In genomic region chr22:33472462-33473344, GRCh38 we compare ENCODE assay signal across 11 cellular contexts.
DNase-seq lines count a peak whose midpoint lies in the region; ATAC-seq and TF ChIP-seq lines count a peak whose summit lies in the region.
"Had no signal": no experiment of that assay in that cellular context is flagged by ENCODE, and none has a peak within 500 bp of the region (broad histone marks: within the 10 kb centered on the region; RNA-seq: fewer than 3 reads in every experiment).

No MANE protein-coding gene starts in this region.

- no peaks in the 10 kb centered on the region for H3K4me1 Mint-ChIP-seq in stimulated activated effector memory CD8-positive, alpha-beta T cell treated with anti-CD3 and anti-CD28 coated beads, Interleukin-12 subunit alpha, Interleukin-12 subunit beta, amount 100 ng/mL, for 72 hours
- H3K4me1 Mint-ChIP-seq in HFFc6 (ENCODE audit: low read depth), result no peaks in the 10 kb centered on the region
- H3K4me1 Mint-ChIP-seq: activated CD4-positive, alpha-beta T cell treated with anti-CD3 and anti-CD28 coated beads, Interleukin-2, amount 10 ng/mL, durations not matched to agents 24 days and 14 days had no signal

- POLR2A ChIA-PET in IMR-90 (lab: Charles Lee; ENCODE audit: unreplicated experiment), result no interaction called here

- dilution Hi-C loops in IMR-90 (cut with HindIII; ENCODE audit: low sequenced_read_pairs, unreplicated experiment), result no loop called here

- H2BK15ac ChIP-seq in IMR-90 (ENCODE audit: low read depth, low read length), result no peak overlapping the region

- peaks cover 8% of the 10 kb centered on the region for H3K9me3 Mint-ChIP-seq in stimulated activated effector memory CD8-positive, alpha-beta T cell treated with anti-CD3 and anti-CD28 coated beads, Interleukin-12 subunit alpha, Interleukin-12 subunit beta, amount 100 ng/mL, for 72 hours
- H3K9me3 Mint-ChIP-seq in HFFc6, result peaks cover 74% of the 10 kb centered on the region
- H3K9me3 Mint-ChIP-seq: activated CD4-positive, alpha-beta T cell treated with anti-CD3 and anti-CD28 coated beads, Interleukin-2, amount 10 ng/mL, durations not matched to agents 24 days and 14 days had no signal

- no peak overlapping the region for H2AFZ ChIP-seq in IMR-90 (replicated peaks; ENCODE audit: low read length, poor library complexity)

- no peak overlapping the region for H3K14ac ChIP-seq in IMR-90 (replicated peaks; ENCODE audit: low read depth, low read length)

- ATAC-seq in GM18858 (IDR thresholded peaks at IDR 0.05; ENCODE audit: unreplicated experiment), result peak; percentile 52
- peak; percentile 67 for ATAC-seq in HG02571 (IDR thresholded peaks at IDR 0.05; ENCODE audit: unreplicated experiment)
- ATAC-seq in IMR-90 (ENCODE audit: low read depth), result no peak
- ATAC-seq in stimulated activated effector memory CD8-positive, alpha-beta T cell treated with anti-CD3 and anti-CD28 coated beads, Interleukin-12 subunit alpha, Interleukin-12 subunit beta, amount 100 ng/mL, for 72 hours, result peak; percentile 44
- ATAC-seq in HG02970 (IDR thresholded peaks at IDR 0.05; ENCODE audit: low FRiP score, unreplicated experiment), result no peak
- ATAC-seq in GM21526 (IDR thresholded peaks at IDR 0.05; ENCODE audit: low FRiP score, unreplicated experiment), result no peak
- no peak for ATAC-seq in upper lobe of right lung

- H3K27ac ChIP-seq in IMR-90 (ENCODE audit: insufficient read depth, low read length) (no peak overlapping the region), upper lobe of right lung (no peak overlapping the region)

- H4K8ac ChIP-seq in IMR-90 (ENCODE audit: low read depth in 2 of 2, low read length in 2 of 2), result no peak overlapping the region

- H3K36me3 ChIP-seq in IMR-90 (ENCODE audit: control insufficient read depth, insufficient read depth, low read length) (no peaks in the 10 kb centered on the region), upper lobe of right lung (no peaks in the 10 kb centered on the region)

- no peak overlapping the region for H3K4me2 ChIP-seq in IMR-90 (ENCODE audit: low read depth, low read length)

- no peak overlapping the region for H4K5ac ChIP-seq in IMR-90 (ENCODE audit: low read depth, low read length)

- no peaks in the 10 kb centered on the region for H3K27me3 ChIP-seq in IMR-90 (ENCODE audit: control insufficient read depth, insufficient read depth, low read length)
- no peaks in the 10 kb centered on the region for H3K27me3 ChIP-seq in upper lobe of right lung

- no peak overlapping the region for H2BK120ac ChIP-seq in IMR-90 (ENCODE audit: low read depth, low read length)

- BruUV-seq in IMR-90 (replicated peaks; lab: Mats Ljungman, UMichigan), result no TSS peak

- H3K27me3 Mint-ChIP-seq in HFFc6 (ENCODE audit: insufficient read depth), result no peaks in the 10 kb centered on the region; the same call in 1 of the 2 replicates
- H3K27me3 Mint-ChIP-seq: activated CD4-positive, alpha-beta T cell treated with anti-CD3 and anti-CD28 coated beads, Interleukin-2, amount 10 ng/mL, durations not matched to agents 24 days and 14 days had no signal

- no peak overlapping the region for H4K91ac ChIP-seq in IMR-90 (ENCODE audit: insufficient read depth, low read depth, low read length)

- H3K56ac ChIP-seq in IMR-90 (ENCODE audit: extremely low read depth, insufficient read depth, low read length), result no peak overlapping the region

- DNase-seq in IMR-90 (peak; percentile 47), HFFc6 (no peak), upper lobe of right lung (no peak)
- DNase-seq in stimulated activated effector memory CD8-positive, alpha-beta T cell treated with anti-CD3 and anti-CD28 coated beads, Interleukin-12 subunit alpha, Interleukin-12 subunit beta, amount 100 ng/mL, for 72 hours (ENCODE audit: low spot score in 2 of 2), result no peak
- DNase-seq: activated CD4-positive, alpha-beta T cell treated with anti-CD3 and anti-CD28 coated beads, Interleukin-2, amount 10 ng/mL, durations not matched to agents 24 days and 14 days; nephron progenitor cell; stimulated activated CD4-positive, alpha-beta T cell treated with anti-CD3 and anti-CD28 coated beads, Interleukin-15, amount 100 ng/mL, for 24 hours had no signal

- CTCF ChIA-PET in IMR-90 (lab: Yijun Ruan, JAX), result no interaction called here

- H2AK5ac ChIP-seq in IMR-90 (ENCODE audit: low read depth, low read length), result no peak overlapping the region

- TF ChIP-seq RAD21 in IMR-90 (IDR thresholded peaks at IDR 0.05; ENCODE audit: low read length), result no peak

- intact Hi-C loops in IMR-90 (cut with micrococcal nuclease) (no loop called here), upper lobe of right lung (cut with DNase I) (no loop called here)

- WGBS in IMR-90 (ENCODE audit: extremely low coverage in 2 of 2, insufficient read length in 1 of 2), 2 experiments, result 75% methylated on average over 1 of the region's 9 CpGs; no CpG with 5 or more reads in 1 of the 2 experiments

- in situ Hi-C loops in IMR-90 (cut with MboI; ENCODE audit: low sequenced_read_pairs), result no loop called here

- H3K23ac ChIP-seq in IMR-90 (ENCODE audit: low read depth, low read length), result no peak overlapping the region

- H3K36me3 Mint-ChIP-seq in stimulated activated effector memory CD8-positive, alpha-beta T cell treated with anti-CD3 and anti-CD28 coated beads, Interleukin-12 subunit alpha, Interleukin-12 subunit beta, amount 100 ng/mL, for 72 hours, result no peaks in the 10 kb centered on the region
- H3K36me3 Mint-ChIP-seq in HFFc6 (ENCODE audit: low read depth), result peaks cover 6% of the 10 kb centered on the region

- H3K4me1 ChIP-seq in IMR-90 (ENCODE audit: control insufficient read depth, insufficient read depth, low read length) (no peaks in the 10 kb centered on the region; the same call in 1 of the 2 replicates), upper lobe of right lung (no peaks in the 10 kb centered on the region)

- H3K9me3 ChIP-seq in IMR-90 (ENCODE audit: control insufficient read depth, insufficient read depth, low read length) (no peaks in the 10 kb centered on the region), upper lobe of right lung (no peaks in the 10 kb centered on the region)

- H3K27ac Mint-ChIP-seq in stimulated activated effector memory CD8-positive, alpha-beta T cell treated with anti-CD3 and anti-CD28 coated beads, Interleukin-12 subunit alpha, Interleukin-12 subunit beta, amount 100 ng/mL, for 72 hours, result no peak overlapping the region
- H3K27ac Mint-ChIP-seq in HFFc6, result no peak overlapping the region
- H3K27ac Mint-ChIP-seq: activated CD4-positive, alpha-beta T cell treated with anti-CD3 and anti-CD28 coated beads, Interleukin-2, amount 10 ng/mL, durations not matched to agents 24 days and 14 days had no signal

- no peak overlapping the region for H3K18ac ChIP-seq in IMR-90 (ENCODE audit: low read depth, low read length)

- no peaks in the 10 kb centered on the region for H4K20me1 ChIP-seq in IMR-90 (ENCODE audit: insufficient read depth, low read length)

- no peaks in the 10 kb centered on the region for H3K79me1 ChIP-seq in IMR-90 (ENCODE audit: low read depth in 1 of 2, low read length in 2 of 2)

- H2BK5ac ChIP-seq in IMR-90 (ENCODE audit: low read depth, low read length, poor library complexity, severe bottlenecking), result no peak overlapping the region

- H3K9ac ChIP-seq in IMR-90 (ENCODE audit: low read depth, low read length), result no peak overlapping the region

- no peak for TF ChIP-seq POLR2A in IMR-90 (IDR thresholded peaks at IDR 0.05; ENCODE audit: low read depth, low read length)

- no peak overlapping the region for H3K4me3 Mint-ChIP-seq in stimulated activated effector memory CD8-positive, alpha-beta T cell treated with anti-CD3 and anti-CD28 coated beads, Interleukin-12 subunit alpha, Interleukin-12 subunit beta, amount 100 ng/mL, for 72 hours
- no peak overlapping the region for H3K4me3 Mint-ChIP-seq in HFFc6
- H3K4me3 Mint-ChIP-seq: activated CD4-positive, alpha-beta T cell treated with anti-CD3 and anti-CD28 coated beads, Interleukin-2, amount 10 ng/mL, durations not matched to agents 24 days and 14 days; nephron progenitor cell had no signal

- H3K4me3 ChIP-seq in IMR-90 (ENCODE audit: insufficient read depth, low read depth, low read length) (no peak overlapping the region), upper lobe of right lung (no peak overlapping the region)

- no peak overlapping the region for H2AK9ac ChIP-seq in IMR-90 (replicated peaks; ENCODE audit: low read depth, low read length, poor library complexity)

- no peak overlapping the region for H2BK20ac ChIP-seq in IMR-90 (ENCODE audit: low read depth, low read length)

- peaks cover 5% of the 10 kb centered on the region; the same call in 1 of the 2 replicates for H3K9me1 ChIP-seq in IMR-90 (ENCODE audit: insufficient read depth, low read length)

- no peak overlapping the region for H3K4ac ChIP-seq in IMR-90 (ENCODE audit: low read depth, low read length)

- TF ChIP-seq CTCF in IMR-90 (conservative IDR thresholded peaks at IDR 0.05; ENCODE audit: low read depth, low read length), result no peak
- no peak for TF ChIP-seq CTCF in HFFc6 (IDR thresholded peaks at IDR 0.05)
- no peak for TF ChIP-seq CTCF in upper lobe of right lung (IDR thresholded peaks at IDR 0.05)

TF ChIP-seq in IMR-90, 13 proteins besides CTCF, POLR2A, EP300 and RAD21 (continues in another document):
- TF ChIP-seq BHLHE40 (IDR thresholded peaks at IDR 0.05; ENCODE audit: low read depth, low read length), result no peak
- no peak for TF ChIP-seq FOS (IDR thresholded peaks at IDR 0.05; ENCODE audit: low read depth, low read length)
- TF ChIP-seq MAZ (IDR thresholded peaks at IDR 0.05; ENCODE audit: borderline replicate concordance, low read depth, low read length), result no peak
- no peak for TF ChIP-seq MAFK (IDR thresholded peaks at IDR 0.05; ENCODE audit: low read depth, low read length)
- no peak for TF ChIP-seq RFX5 (IDR thresholded peaks at IDR 0.05; ENCODE audit: low read depth, low read length)
- TF ChIP-seq SMC3 (IDR thresholded peaks at IDR 0.05; ENCODE audit: low read depth, low read length), result no peak
- no peak for TF ChIP-seq USF2 (IDR thresholded peaks at IDR 0.05; ENCODE audit: low read depth, low read length)
- no peak for TF ChIP-seq MXI1 (IDR thresholded peaks at IDR 0.05; ENCODE audit: borderline replicate concordance, low read depth, low read length)

Comparison
In these comparisons a context has a peak if more than half of its experiments do, and no peak if none do; other contexts are left out.
1. ATAC-seq: peak in GM18858 (single experiment), HG02571 (single experiment) and stimulated activated effector memory CD8-positive, alpha-beta T cell treated with anti-CD3 and anti-CD28 coated beads, Interleukin-12 subunit alpha, Interleukin-12 subunit beta, amount 100 ng/mL, for 72 hours (single experiment); none in IMR-90 (single experiment), HG02970 (single experiment), GM21526 (single experiment) and upper lobe of right lung (single experiment).